ENCODE assay signal across 25 cellular contexts in the genomic region with DNA sequence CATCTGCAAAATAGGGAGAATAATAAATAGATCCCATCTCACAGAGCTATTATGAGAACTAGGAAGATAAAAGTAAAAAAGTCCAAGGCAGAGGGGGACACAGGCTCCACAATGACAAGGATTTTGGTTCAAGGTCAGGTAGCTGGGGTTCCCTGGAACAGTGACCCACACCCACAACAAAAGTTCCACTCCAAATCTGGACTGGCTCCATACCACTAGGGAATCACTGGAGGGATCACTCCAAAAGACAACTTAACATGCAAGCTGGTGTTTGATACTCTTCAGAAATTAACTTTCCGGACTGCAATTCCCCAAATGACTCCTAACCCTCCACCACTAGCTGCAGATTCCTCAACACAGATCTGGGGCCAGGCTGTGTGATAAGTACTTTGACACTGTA. TPM values are rescaled to one million over a fixed set of nuclear protein-coding genes. Genes with fewer than 3 reads are reported as not detected.
A peak's percentile ranks its signal among the peaks of the same experiment; 100 is the strongest.
DNase-seq lines count a peak whose midpoint lies in the region; ATAC-seq and TF ChIP-seq lines count a peak whose summit lies in the region.
"Had no signal": no experiment of that assay in that cellular context is flagged by ENCODE, and none has a peak within 500 bp of the region (broad histone marks: within the 10 kb centered on the region; RNA-seq: fewer than 3 reads in every experiment).

No MANE protein-coding gene starts in this region.

- H3K36me3 ChIP-seq in thyroid gland = no peaks in the 10 kb centered on the region
- no peaks in the 10 kb centered on the region for H3K36me3 ChIP-seq in Karpas-422 (ENCODE audit: insufficient read depth, low read length)
- H3K36me3 ChIP-seq: adrenal gland, BE2C had no signal

- DNase-seq in activated CD8-positive, alpha-beta memory T cell treated with anti-CD3 and anti-CD28 coated beads, Interleukin-2, amount 10 ng/mL, durations not matched to agents 7 days and 5 days = no peak
- DNase-seq in activated CD8-positive, alpha-beta memory T cell treated with anti-CD3 and anti-CD28 coated beads, Interleukin-2, amount 50 U/mL, for 48 hours = no peak
- DNase-seq in activated CD8-positive, alpha-beta T cell treated with anti-CD3 and anti-CD28 coated beads, Interleukin-2, amount 10 ng/mL, durations not matched to agents 7 days and 5 days = no peak
- DNase-seq in endothelial cell (ENCODE audit: low spot score) = no peak
- DNase-seq in thyroid gland = peak; percentile 61 to 65
- no peak for DNase-seq in NCI-H2081 treated with DMSO at 0.1 percent for 48 hours (lab: John Stamatoyannopoulos, UW)
- no peak for DNase-seq in DMS79 (lab: John Stamatoyannopoulos, UW)
- DNase-seq in Karpas-422 = no peak
- DNase-seq: activated CD4-positive, alpha-beta T cell treated with anti-CD3 and anti-CD28 coated beads, Interleukin-2, amount 10 ng/mL, durations not matched to agents 24 days and 14 days; activated T-cell treated with anti-CD3 and anti-CD28 coated beads, Interleukin-2, amount 50 U/mL, for 1 hour; adrenal gland; BE2C; central memory CD4-positive, alpha-beta T cell; DMS53; hippocampal formation; kidney glomerular epithelial cell; NCI-H1092; NCI-H2107; NCI-H524 treated with DMSO at 0.1 percent for 48 hours; occipital lobe; T-helper 9 cell; testis had no signal

- H3K4me3 Mint-ChIP-seq in activated CD8-positive, alpha-beta memory T cell treated with anti-CD3 and anti-CD28 coated beads, Interleukin-2, amount 10 ng/mL, durations not matched to agents 7 days and 5 days = no peak overlapping the region
- peak overlapping the region; percentile 53 for H3K4me3 Mint-ChIP-seq in activated CD8-positive, alpha-beta T cell treated with anti-CD3 and anti-CD28 coated beads, Interleukin-2, amount 10 ng/mL, durations not matched to agents 7 days and 5 days
- H3K4me3 Mint-ChIP-seq in endothelial cell (ENCODE audit: unreplicated experiment) = no peak overlapping the region
- H3K4me3 Mint-ChIP-seq: activated CD4-positive, alpha-beta T cell treated with anti-CD3 and anti-CD28 coated beads, Interleukin-2, amount 10 ng/mL, durations not matched to agents 24 days and 14 days had no signal

- H4K20me1 ChIP-seq in Karpas-422 (ENCODE audit: insufficient read depth, low read depth, low read length) = peaks cover 13% of the 10 kb centered on the region; the same call in 1 of the 2 replicates

- H3K4me1 ChIP-seq in thyroid gland (peaks cover 36 to 80% of the 10 kb centered on the region in 2 donors), Karpas-422 (ENCODE audit: low read length) (peaks cover under 1% of the 10 kb centered on the region)

- no peaks in the 10 kb centered on the region for H3K9me3 Mint-ChIP-seq in activated CD8-positive, alpha-beta memory T cell treated with anti-CD3 and anti-CD28 coated beads, Interleukin-2, amount 10 ng/mL, durations not matched to agents 7 days and 5 days (ENCODE audit: low read depth)
- no peaks in the 10 kb centered on the region for H3K9me3 Mint-ChIP-seq in activated CD8-positive, alpha-beta T cell treated with anti-CD3 and anti-CD28 coated beads, Interleukin-2, amount 10 ng/mL, durations not matched to agents 7 days and 5 days (ENCODE audit: insufficient read depth)
- H3K9me3 Mint-ChIP-seq in endothelial cell (ENCODE audit: unreplicated experiment) = no peaks in the 10 kb centered on the region
- H3K9me3 Mint-ChIP-seq: activated CD4-positive, alpha-beta T cell treated with anti-CD3 and anti-CD28 coated beads, Interleukin-2, amount 10 ng/mL, durations not matched to agents 24 days and 14 days had no signal

- no peaks in the 10 kb centered on the region for H3K9me2 ChIP-seq in Karpas-422 (replicated peaks; ENCODE audit: insufficient read depth, low read length)

- ATAC-seq in activated CD8-positive, alpha-beta memory T cell treated with anti-CD3 and anti-CD28 coated beads, Interleukin-2, amount 10 ng/mL, durations not matched to agents 7 days and 5 days = no peak
- ATAC-seq in activated CD8-positive, alpha-beta T cell treated with anti-CD3 and anti-CD28 coated beads, Interleukin-2, amount 10 ng/mL, durations not matched to agents 7 days and 5 days = no peak

- no peaks in the 10 kb centered on the region for H3K9me3 ChIP-seq in thyroid gland
- H3K9me3 ChIP-seq in Karpas-422 (ENCODE audit: low read length) = no peaks in the 10 kb centered on the region
- H3K9me3 ChIP-seq: adrenal gland, BE2C, testis had no signal

- POLR2A ChIA-PET in activated CD8-positive, alpha-beta T cell treated with anti-CD3 and anti-CD28 coated beads, Interleukin-2, amount 10 ng/mL, durations not matched to agents 7 days and 5 days (lab: Charles Lee) = interaction anchor here (0.9 to 1.9 kb wide), 6 partner anchors 11 to 52 kb away, joined by 3 to 6 read pairs (median 4); no protein-coding TSS in a partner anchor

- peak overlapping the region; percentile 58 for H3K27ac Mint-ChIP-seq in activated CD8-positive, alpha-beta memory T cell treated with anti-CD3 and anti-CD28 coated beads, Interleukin-2, amount 10 ng/mL, durations not matched to agents 7 days and 5 days
- H3K27ac Mint-ChIP-seq in activated CD8-positive, alpha-beta T cell treated with anti-CD3 and anti-CD28 coated beads, Interleukin-2, amount 10 ng/mL, durations not matched to agents 7 days and 5 days = peak overlapping the region; percentile 86
- peak overlapping the region; percentile 37 for H3K27ac Mint-ChIP-seq in endothelial cell (ENCODE audit: unreplicated experiment)
- H3K27ac Mint-ChIP-seq: activated CD4-positive, alpha-beta T cell treated with anti-CD3 and anti-CD28 coated beads, Interleukin-2, amount 10 ng/mL, durations not matched to agents 24 days and 14 days had no signal

- H3K4me3 ChIP-seq in thyroid gland (replicated peaks in 1 of 3) (no peak overlapping the region), Karpas-422 (ENCODE audit: low read length) (no peak overlapping the region)
- H3K4me3 ChIP-seq: adrenal gland, K562, testis had no signal

- intact Hi-C loops in thyroid gland (cut with DNase I) = no loop called here

- no peak overlapping the region for H3K9ac ChIP-seq in Karpas-422 (ENCODE audit: low read length)

- no peaks in the 10 kb centered on the region for H3K27me3 Mint-ChIP-seq in activated CD8-positive, alpha-beta memory T cell treated with anti-CD3 and anti-CD28 coated beads, Interleukin-2, amount 10 ng/mL, durations not matched to agents 7 days and 5 days
- no peaks in the 10 kb centered on the region for H3K27me3 Mint-ChIP-seq in activated CD8-positive, alpha-beta T cell treated with anti-CD3 and anti-CD28 coated beads, Interleukin-2, amount 10 ng/mL, durations not matched to agents 7 days and 5 days (ENCODE audit: low read depth)
- peaks cover 2% of the 10 kb centered on the region for H3K27me3 Mint-ChIP-seq in endothelial cell (ENCODE audit: unreplicated experiment)
- H3K27me3 Mint-ChIP-seq: activated CD4-positive, alpha-beta T cell treated with anti-CD3 and anti-CD28 coated beads, Interleukin-2, amount 10 ng/mL, durations not matched to agents 24 days and 14 days had no signal

- H2AFZ ChIP-seq in Karpas-422 (ENCODE audit: low read length) = no peak overlapping the region

- H3K36me3 Mint-ChIP-seq in activated CD8-positive, alpha-beta memory T cell treated with anti-CD3 and anti-CD28 coated beads, Interleukin-2, amount 10 ng/mL, durations not matched to agents 7 days and 5 days = peaks cover 8% of the 10 kb centered on the region
- H3K36me3 Mint-ChIP-seq in activated CD8-positive, alpha-beta T cell treated with anti-CD3 and anti-CD28 coated beads, Interleukin-2, amount 10 ng/mL, durations not matched to agents 7 days and 5 days (ENCODE audit: low read depth) = peaks cover 31% of the 10 kb centered on the region
- no peaks in the 10 kb centered on the region for H3K36me3 Mint-ChIP-seq in endothelial cell (ENCODE audit: low read depth, unreplicated experiment)

- H3K27me3 ChIP-seq in thyroid gland (no peaks in the 10 kb centered on the region), Karpas-422 (ENCODE audit: low read length) (no peaks in the 10 kb centered on the region)
- H3K27me3 ChIP-seq: adrenal gland, BE2C, testis had no signal

- H3K27ac ChIP-seq in thyroid gland = peak overlapping the region; percentile 63 to 76 (median 69)
- no peak overlapping the region for H3K27ac ChIP-seq in Karpas-422 (ENCODE audit: low read length)
- H3K27ac ChIP-seq: 22Rv1, adrenal gland, HL-60, testis had no signal

- WGBS in thyroid gland, 2 donors = 25 to 67% methylated on average over 1 of the region's 1 CpG

- TF ChIP-seq CTCF in endothelial cell (IDR thresholded peaks at IDR 0.05; ENCODE audit: unreplicated experiment) (no peak), thyroid gland (IDR thresholded peaks at IDR 0.05) (no peak)

- peaks cover 61% of the 10 kb centered on the region for H3K4me1 Mint-ChIP-seq in activated CD8-positive, alpha-beta memory T cell treated with anti-CD3 and anti-CD28 coated beads, Interleukin-2, amount 10 ng/mL, durations not matched to agents 7 days and 5 days
- peaks cover 73% of the 10 kb centered on the region for H3K4me1 Mint-ChIP-seq in activated CD8-positive, alpha-beta T cell treated with anti-CD3 and anti-CD28 coated beads, Interleukin-2, amount 10 ng/mL, durations not matched to agents 7 days and 5 days (ENCODE audit: low read depth)
- H3K4me1 Mint-ChIP-seq in endothelial cell (ENCODE audit: unreplicated experiment) = peaks cover under 1% of the 10 kb centered on the region

- CTCF ChIA-PET in activated CD8-positive, alpha-beta memory T cell treated with anti-CD3 and anti-CD28 coated beads, Interleukin-2, amount 10 ng/mL, durations not matched to agents 7 days and 5 days (lab: Charles Lee) = interaction anchor here (0.7 to 1.7 kb wide), 5 partner anchors 9 to 95 kb away, joined by 3 to 17 read pairs (median 7); no protein-coding TSS in a partner anchor
- CTCF ChIA-PET in activated CD8-positive, alpha-beta T cell treated with anti-CD3 and anti-CD28 coated beads, Interleukin-2, amount 10 ng/mL, durations not matched to agents 7 days and 5 days (lab: Charles Lee) = interaction anchor here (0.9 to 4.0 kb wide), 5 partner anchors 15 to 56 kb away, joined by 3 to 53 read pairs (median 4); partner anchors contain the start of gene ITPK1

- H3K4me2 ChIP-seq in Karpas-422 (ENCODE audit: low read depth, low read length, poor library complexity, severe bottlenecking) = no peak overlapping the region

- H3K79me2 ChIP-seq in Karpas-422 (ENCODE audit: low read length) = no peaks in the 10 kb centered on the region

- no peak for TF ChIP-seq POLR2A in thyroid gland (IDR thresholded peaks at IDR 0.05)

RNA-seq across cellular contexts. Expression of gene ITPK1, which starts 54.9 kb away (rescaled TPM):
- total RNA-seq in activated CD8-positive, alpha-beta memory T cell treated with anti-CD3 and anti-CD28 coated beads, Interleukin-2, amount 10 ng/mL, durations not matched to agents 7 days and 5 days = 100 to 1,000 TPM in 1 of 2 experiments, 10 to 100 TPM in 1; 96.1 to 103 TPM
- total RNA-seq in activated CD8-positive, alpha-beta T cell treated with anti-CD3 and anti-CD28 coated beads, Interleukin-2, amount 10 ng/mL, durations not matched to agents 7 days and 5 days = 100 to 1,000 TPM; 103 to 107 TPM
- total RNA-seq in endothelial cell (ENCODE audit: unreplicated experiment) (39.2 TPM), thyroid gland (10 to 100 TPM; 43.9 to 56.1 (median 44.5) TPM)
- total RNA-seq in Karpas-422 (2014; rRNA removed; shearing (Covaris generic); ENCODE audit: low replicate concordance) = 6.3 and 23.7 TPM in 2 replicates

Comparison
In these comparisons a context has a peak if more than half of its experiments do, and no peak if none do; other contexts are left out.
1. DNase-seq: peak in thyroid gland (2 of 2); none in activated CD8-positive, alpha-beta memory T cell treated with anti-CD3 and anti-CD28 coated beads, Interleukin-2, amount 10 ng/mL, durations not matched to agents 7 days and 5 days (single experiment), activated CD8-positive, alpha-beta memory T cell treated with anti-CD3 and anti-CD28 coated beads, Interleukin-2, amount 50 U/mL, for 48 hours (single experiment), activated CD8-positive, alpha-beta T cell treated with anti-CD3 and anti-CD28 coated beads, Interleukin-2, amount 10 ng/mL, durations not matched to agents 7 days and 5 days (single experiment), endothelial cell (single experiment), NCI-H2081 treated with DMSO at 0.1 percent for 48 hours (single experiment), DMS79 (single experiment) and Karpas-422 (single experiment).
2. Peak in every context shown above with its lines, with median percentiles within 50 percentile points of each other: H3K27ac Mint-ChIP-seq.